In genomic region chr12:109833307-109834189, GRCh38 we compare ENCODE assay signal across 9 cellular contexts. TPM values are rescaled to one million over a fixed set of nuclear protein-coding genes. Genes with fewer than 3 reads are reported as not detected.
A peak's percentile ranks its signal among the peaks of the same experiment; 100 is the strongest.
DNase-seq lines count a peak whose midpoint lies in the region; ATAC-seq and TF ChIP-seq lines count a peak whose summit lies in the region.
"Had no signal": no experiment of that assay in that cellular context is flagged by ENCODE, and none has a peak within 500 bp of the region (broad histone marks: within the 10 kb centered on the region; RNA-seq: fewer than 3 reads in every experiment).

Gene TRPV4 (minus strand): TSS chr12:109833398. CDS start chr12:109814796, 18,602 bp downstream.

- H3K4me3 ChIP-seq in MG63, result peak within 1 kb of the TSS; percentile 52
- peak within 1 kb of the TSS; percentile 34 to 42 for H3K4me3 ChIP-seq in left lung
- peak within 1 kb of the TSS; percentile 35 to 45 for H3K4me3 ChIP-seq in tibial artery

- H3K4me1 ChIP-seq in left lung (peaks cover 0 to 22% of the 10 kb centered on the region in 2 donors), tibial artery (peaks cover 0 to 13% (median 8%) of the 10 kb centered on the region in 4 donors)

- H3K36me3 ChIP-seq in MG63 (no peaks in the 10 kb centered on the region), left lung (no peaks in the 10 kb centered on the region), tibial artery (no peaks in the 10 kb centered on the region)

- TF ChIP-seq CTCF in left lung (IDR thresholded peaks at IDR 0.05) (no peak), tibial artery (IDR thresholded peaks at IDR 0.05) (no peak)

- H3K27ac ChIP-seq in left lung (no peak within 1 kb of the TSS), tibial artery (no peak within 1 kb of the TSS)

- DNase-seq in MG63 (peak; percentile 41), ecto neural progenitor cell (ENCODE audit: low spot score) (peak; percentile 72), left lung (peak in 1 of 2 donors; percentile 82), tibial artery (no peak), T-helper 9 cell (no peak), dedifferentiated amniotic fluid mesenchymal stem cell (ENCODE audit: extremely low spot score) (no peak), DMS114 treated with DMSO at 0.1 percent for 48 hours (lab: John Stamatoyannopoulos, UW; ENCODE audit: unreplicated experiment) (no peak)
- DNase-seq: NCI-H1436 had no signal

- ATAC-seq in left lung, result peak; percentile 76
- ATAC-seq: natural killer cell treated with Interleukin-12 subunit alpha and Interleukin-12 subunit beta and Interleukin-15 and Interleukin-18, amount 100 ng/mL, for 72 hours had no signal

- H3K9me3 ChIP-seq in MG63 (no peaks in the 10 kb centered on the region), left lung (no peaks in the 10 kb centered on the region), tibial artery (no peaks in the 10 kb centered on the region)

- H3K27me3 ChIP-seq in MG63, result no peaks in the 10 kb centered on the region
- H3K27me3 ChIP-seq in left lung, result peaks cover 4 to 46% of the 10 kb centered on the region in 2 donors
- peaks cover 0 to 53% of the 10 kb centered on the region in 2 donors for H3K27me3 ChIP-seq in tibial artery

- intact Hi-C loops in left lung (cut with DNase I) (no loop called here), tibial artery (cut with DNase I; ENCODE audit: low total_unique reads) (no loop called here)

RNA-seq across cellular contexts. Expression of gene TRPV4, which starts in this region (rescaled TPM):
- 0.20 and 1.1 TPM in 2 replicates for total RNA-seq in MG63 (2014; rRNA removed; shearing (Covaris generic); ENCODE audit: low replicate concordance)
- 1 to 10 TPM; 2.2 to 3.2 TPM for total RNA-seq in left lung
- total RNA-seq: natural killer cell treated with Interleukin-12 subunit alpha and Interleukin-12 subunit beta and Interleukin-15 and Interleukin-18, amount 100 ng/mL, for 72 hours had no signal

Comparison
In these comparisons a context has a peak if more than half of its experiments do, and no peak if none do; other contexts are left out.
1. DNase-seq: peak in MG63 (single experiment) and ecto neural progenitor cell (single experiment); none in tibial artery (0 of 2), T-helper 9 cell (single experiment), dedifferentiated amniotic fluid mesenchymal stem cell (single experiment) and DMS114 treated with DMSO at 0.1 percent for 48 hours (single experiment).
2. Peak in every context shown above with its lines, with median percentiles within 50 percentile points of each other: H3K4me3 ChIP-seq.